Comparison of ENCODE assay signal across 1 cellular context in genomic region chr3:174462908-174463307, GRCh38.
TF ChIP-seq lines count a peak whose summit lies in the region.

No MANE protein-coding gene starts in this region.

TF ChIP-seq in WTC11, 78 proteins besides CTCF, POLR2A, EP300 and RAD21 (continued from another document):
- TF ChIP-seq, protein P1, sequence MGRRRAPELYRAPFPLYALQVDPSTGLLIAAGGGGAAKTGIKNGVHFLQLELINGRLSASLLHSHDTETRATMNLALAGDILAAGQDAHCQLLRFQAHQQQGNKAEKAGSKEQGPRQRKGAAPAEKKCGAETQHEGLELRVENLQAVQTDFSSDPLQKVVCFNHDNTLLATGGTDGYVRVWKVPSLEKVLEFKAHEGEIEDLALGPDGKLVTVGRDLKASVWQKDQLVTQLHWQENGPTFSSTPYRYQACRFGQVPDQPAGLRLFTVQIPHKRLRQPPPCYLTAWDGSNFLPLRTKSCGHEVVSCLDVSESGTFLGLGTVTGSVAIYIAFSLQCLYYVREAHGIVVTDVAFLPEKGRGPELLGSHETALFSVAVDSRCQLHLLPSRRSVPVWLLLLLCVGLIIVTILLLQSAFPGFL (CRISPR knock-in tag; IDR thresholded peaks at IDR 0.05; ENCODE audit: borderline replicate concordance), result no peak
- TF ChIP-seq, protein P2, sequence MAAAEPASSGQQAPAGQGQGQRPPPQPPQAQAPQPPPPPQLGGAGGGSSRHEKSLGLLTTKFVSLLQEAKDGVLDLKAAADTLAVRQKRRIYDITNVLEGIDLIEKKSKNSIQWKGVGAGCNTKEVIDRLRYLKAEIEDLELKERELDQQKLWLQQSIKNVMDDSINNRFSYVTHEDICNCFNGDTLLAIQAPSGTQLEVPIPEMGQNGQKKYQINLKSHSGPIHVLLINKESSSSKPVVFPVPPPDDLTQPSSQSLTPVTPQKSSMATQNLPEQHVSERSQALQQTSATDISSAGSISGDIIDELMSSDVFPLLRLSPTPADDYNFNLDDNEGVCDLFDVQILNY (CRISPR knock-in tag; IDR thresholded peaks at IDR 0.05), result no peak
- TF ChIP-seq, protein P3, sequence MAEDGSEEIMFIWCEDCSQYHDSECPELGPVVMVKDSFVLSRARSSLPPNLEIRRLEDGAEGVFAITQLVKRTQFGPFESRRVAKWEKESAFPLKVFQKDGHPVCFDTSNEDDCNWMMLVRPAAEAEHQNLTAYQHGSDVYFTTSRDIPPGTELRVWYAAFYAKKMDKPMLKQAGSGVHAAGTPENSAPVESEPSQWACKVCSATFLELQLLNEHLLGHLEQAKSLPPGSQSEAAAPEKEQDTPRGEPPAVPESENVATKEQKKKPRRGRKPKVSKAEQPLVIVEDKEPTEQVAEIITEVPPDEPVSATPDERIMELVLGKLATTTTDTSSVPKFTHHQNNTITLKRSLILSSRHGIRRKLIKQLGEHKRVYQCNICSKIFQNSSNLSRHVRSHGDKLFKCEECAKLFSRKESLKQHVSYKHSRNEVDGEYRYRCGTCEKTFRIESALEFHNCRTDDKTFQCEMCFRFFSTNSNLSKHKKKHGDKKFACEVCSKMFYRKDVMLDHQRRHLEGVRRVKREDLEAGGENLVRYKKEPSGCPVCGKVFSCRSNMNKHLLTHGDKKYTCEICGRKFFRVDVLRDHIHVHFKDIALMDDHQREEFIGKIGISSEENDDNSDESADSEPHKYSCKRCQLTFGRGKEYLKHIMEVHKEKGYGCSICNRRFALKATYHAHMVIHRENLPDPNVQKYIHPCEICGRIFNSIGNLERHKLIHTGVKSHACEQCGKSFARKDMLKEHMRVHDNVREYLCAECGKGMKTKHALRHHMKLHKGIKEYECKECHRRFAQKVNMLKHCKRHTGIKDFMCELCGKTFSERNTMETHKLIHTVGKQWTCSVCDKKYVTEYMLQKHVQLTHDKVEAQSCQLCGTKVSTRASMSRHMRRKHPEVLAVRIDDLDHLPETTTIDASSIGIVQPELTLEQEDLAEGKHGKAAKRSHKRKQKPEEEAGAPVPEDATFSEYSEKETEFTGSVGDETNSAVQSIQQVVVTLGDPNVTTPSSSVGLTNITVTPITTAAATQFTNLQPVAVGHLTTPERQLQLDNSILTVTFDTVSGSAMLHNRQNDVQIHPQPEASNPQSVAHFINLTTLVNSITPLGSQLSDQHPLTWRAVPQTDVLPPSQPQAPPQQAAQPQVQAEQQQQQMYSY (CRISPR knock-in tag; IDR thresholded peaks at IDR 0.05), result no peak
- TF ChIP-seq, protein P4, sequence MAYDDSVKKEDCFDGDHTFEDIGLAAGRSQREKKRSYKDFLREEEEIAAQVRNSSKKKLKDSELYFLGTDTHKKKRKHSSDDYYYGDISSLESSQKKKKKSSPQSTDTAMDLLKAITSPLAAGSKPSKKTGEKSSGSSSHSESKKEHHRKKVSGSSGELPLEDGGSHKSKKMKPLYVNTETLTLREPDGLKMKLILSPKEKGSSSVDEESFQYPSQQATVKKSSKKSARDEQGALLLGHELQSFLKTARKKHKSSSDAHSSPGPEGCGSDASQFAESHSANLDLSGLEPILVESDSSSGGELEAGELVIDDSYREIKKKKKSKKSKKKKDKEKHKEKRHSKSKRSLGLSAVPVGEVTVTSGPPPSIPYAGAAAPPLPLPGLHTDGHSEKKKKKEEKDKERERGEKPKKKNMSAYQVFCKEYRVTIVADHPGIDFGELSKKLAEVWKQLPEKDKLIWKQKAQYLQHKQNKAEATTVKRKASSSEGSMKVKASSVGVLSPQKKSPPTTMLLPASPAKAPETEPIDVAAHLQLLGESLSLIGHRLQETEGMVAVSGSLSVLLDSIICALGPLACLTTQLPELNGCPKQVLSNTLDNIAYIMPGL (CRISPR knock-in tag; IDR thresholded peaks at IDR 0.05), result no peak
